ENCODE assay signal across 19 cellular contexts in genomic region chr20:53335509-53335908, GRCh38.
A peak's percentile ranks its signal among the peaks of the same experiment; 100 is the strongest.
DNase-seq lines count a peak whose midpoint lies in the region; ATAC-seq and TF ChIP-seq lines count a peak whose summit lies in the region.
"Had no signal": no experiment of that assay in that cellular context is flagged by ENCODE, and none has a peak within 500 bp of the region (broad histone marks: within the 10 kb centered on the region; RNA-seq: fewer than 3 reads in every experiment).

No MANE protein-coding gene starts in this region.

- ATAC-seq in heart left ventricle = peak; percentile 29 to 74 (median 66)
- no peak for ATAC-seq in HG02884 (IDR thresholded peaks at IDR 0.05; ENCODE audit: unreplicated experiment)
- ATAC-seq in HG02870 (IDR thresholded peaks at IDR 0.05; ENCODE audit: unreplicated experiment) = no peak
- ATAC-seq: GM23338, HepG2 had no signal

- H3K9me3 ChIP-seq in heart left ventricle (no peaks in the 10 kb centered on the region), right atrium auricular region (no peaks in the 10 kb centered on the region)
- H3K9me3 ChIP-seq: BE2C had no signal

- H3K27me3 ChIP-seq in heart left ventricle (no peaks in the 10 kb centered on the region), right atrium auricular region (no peaks in the 10 kb centered on the region), mesendoderm (ENCODE audit: insufficient read depth, low read length, poor library complexity) (no peaks in the 10 kb centered on the region)
- H3K27me3 ChIP-seq: BE2C had no signal

- no peaks in the 10 kb centered on the region for H3K79me2 ChIP-seq in mesendoderm (ENCODE audit: control insufficient read depth, insufficient read depth, low read length)

- H3K27me3 Mint-ChIP-seq in glutamatergic neuron (ENCODE audit: unreplicated experiment) = peaks cover 5% of the 10 kb centered on the region
- H3K27me3 Mint-ChIP-seq: CD4-positive, CD25-positive, alpha-beta regulatory T cell had no signal

- H3K4me1 ChIP-seq in heart left ventricle (peaks cover 0 to 28% (median 7%) of the 10 kb centered on the region in 12 donors), right atrium auricular region (no peaks in the 10 kb centered on the region), mesendoderm (ENCODE audit: control insufficient read depth, low read depth, low read length) (peaks cover 2% of the 10 kb centered on the region)

- H3K36me3 ChIP-seq in heart left ventricle (no peaks in the 10 kb centered on the region), right atrium auricular region (no peaks in the 10 kb centered on the region), mesendoderm (ENCODE audit: control insufficient read depth, insufficient read depth, low read length) (no peaks in the 10 kb centered on the region)
- H3K36me3 ChIP-seq: BE2C had no signal

- H3K27ac ChIP-seq in heart left ventricle = peak overlapping the region in 4 of 12 donors; percentile 34 to 70 (median 45)
- H3K27ac ChIP-seq in right atrium auricular region = no peak overlapping the region
- no peak overlapping the region for H3K27ac ChIP-seq in mesendoderm (ENCODE audit: low read depth, low read length)

- H2BK120ac ChIP-seq in mesendoderm (ENCODE audit: low read depth, low read length) = no peak overlapping the region

- no peak overlapping the region for H2BK5ac ChIP-seq in mesendoderm (ENCODE audit: low read length)

- peaks cover 22% of the 10 kb centered on the region for H3K4me1 Mint-ChIP-seq in glutamatergic neuron (ENCODE audit: low read depth, unreplicated experiment)
- H3K4me1 Mint-ChIP-seq: CD4-positive, CD25-positive, alpha-beta regulatory T cell; CD8-positive, alpha-beta memory T cell; IgD-negative memory B cell had no signal

- TF ChIP-seq CTCF in heart left ventricle (IDR thresholded peaks at IDR 0.05) = no peak
- no peak for TF ChIP-seq CTCF in right atrium auricular region (IDR thresholded peaks at IDR 0.05)
- no peak for TF ChIP-seq CTCF in glutamatergic neuron (IDR thresholded peaks at IDR 0.05; ENCODE audit: partially characterized antibody, unreplicated experiment)

- no peak overlapping the region for H4K5ac ChIP-seq in mesendoderm (ENCODE audit: low read length)

- H3K9me3 Mint-ChIP-seq in glutamatergic neuron (ENCODE audit: unreplicated experiment) = peaks cover 2% of the 10 kb centered on the region
- H3K9me3 Mint-ChIP-seq: CD8-positive, alpha-beta memory T cell; GM23338 had no signal

- H3K79me1 ChIP-seq in mesendoderm (ENCODE audit: low read length) = no peaks in the 10 kb centered on the region

- H2AK5ac ChIP-seq in mesendoderm (ENCODE audit: low read length) = no peak overlapping the region

- no peak for TF ChIP-seq POLR2A in heart left ventricle (IDR thresholded peaks at IDR 0.05)

- WGBS in heart left ventricle, 4 donors = 35 to 58% (median 46%) methylated on average over 4 of the region's 4 CpGs
- no CpG with 5 or more reads among the region's 4 CpGs for WGBS in mesendoderm (ENCODE audit: extremely low coverage, insufficient coverage, low lambda C conversion rate)

- H3K56ac ChIP-seq in mesendoderm (ENCODE audit: low read length) = no peak overlapping the region

- H3K23ac ChIP-seq in mesendoderm (ENCODE audit: low read length) = no peak overlapping the region

- DNase-seq in heart left ventricle = no peak
- DNase-seq in right atrium auricular region (ENCODE audit: low spot score) = no peak
- peak; percentile 75 for DNase-seq in NCI-H2171 treated with DMSO at 0.1 percent for 48 hours (lab: John Stamatoyannopoulos, UW)
- no peak for DNase-seq in glutamatergic neuron
- peak; percentile 30 for DNase-seq in mesendoderm
- DNase-seq: BE2C; C1 segment of cervical spinal cord; CD4-positive, CD25-positive, alpha-beta regulatory T cell; CD8-positive, alpha-beta memory T cell; COR-L47; DMS153; DMS79; GDM1; HCEC 1CT had no signal

- no peak overlapping the region for H2BK15ac ChIP-seq in mesendoderm (replicated peaks; ENCODE audit: low read depth)

- H3K36me3 Mint-ChIP-seq in glutamatergic neuron (ENCODE audit: unreplicated experiment) = no peaks in the 10 kb centered on the region
- H3K36me3 Mint-ChIP-seq: CD4-positive, CD25-positive, alpha-beta regulatory T cell had no signal

- no peak overlapping the region for H3K18ac ChIP-seq in mesendoderm (ENCODE audit: low read length)

- H3K4ac ChIP-seq in mesendoderm (ENCODE audit: low read depth, low read length) = no peak overlapping the region

- no peak overlapping the region for H3K4me3 Mint-ChIP-seq in glutamatergic neuron (ENCODE audit: unreplicated experiment)
- H3K4me3 Mint-ChIP-seq: CD4-positive, CD25-positive, alpha-beta regulatory T cell; CD8-positive, alpha-beta memory T cell; GM23338; IgD-negative memory B cell had no signal

- no peak overlapping the region for H3K4me3 ChIP-seq in heart left ventricle
- no peak overlapping the region for H3K4me3 ChIP-seq in right atrium auricular region
- H3K4me3 ChIP-seq in mesendoderm (ENCODE audit: low read length) = no peak overlapping the region
- H3K4me3 ChIP-seq: GM23338 had no signal

- no peak overlapping the region for H4K8ac ChIP-seq in mesendoderm (ENCODE audit: low read depth, low read length)

- intact Hi-C loops in heart left ventricle (cut with DNase I) = loop anchor here in 1 of 10 donors (10.0 kb wide), 1 partner anchor 59 kb away; no protein-coding TSS in a partner anchor

- H3K4me2 ChIP-seq in mesendoderm (ENCODE audit: low read length) = no peak overlapping the region
- H3K4me2 ChIP-seq: GM23338 had no signal

- H3K27ac Mint-ChIP-seq in glutamatergic neuron (ENCODE audit: unreplicated experiment) = peak overlapping the region; percentile 54
- H3K27ac Mint-ChIP-seq: CD8-positive, alpha-beta memory T cell; GM23338; IgD-negative memory B cell had no signal

- no peak overlapping the region for H3K9ac ChIP-seq in mesendoderm (ENCODE audit: low read length)

Comparison
In these comparisons a context has a peak if more than half of its experiments do, and no peak if none do; other contexts are left out.
1. ATAC-seq: peak in heart left ventricle (4 of 4); none in HG02884 (single experiment) and HG02870 (single experiment).
2. DNase-seq: peak in NCI-H2171 treated with DMSO at 0.1 percent for 48 hours (single experiment) and mesendoderm (single experiment); none in heart left ventricle (0 of 5), right atrium auricular region (single experiment) and glutamatergic neuron (single experiment).